ENCODE assay signal across 1 cellular context in the genomic region with DNA sequence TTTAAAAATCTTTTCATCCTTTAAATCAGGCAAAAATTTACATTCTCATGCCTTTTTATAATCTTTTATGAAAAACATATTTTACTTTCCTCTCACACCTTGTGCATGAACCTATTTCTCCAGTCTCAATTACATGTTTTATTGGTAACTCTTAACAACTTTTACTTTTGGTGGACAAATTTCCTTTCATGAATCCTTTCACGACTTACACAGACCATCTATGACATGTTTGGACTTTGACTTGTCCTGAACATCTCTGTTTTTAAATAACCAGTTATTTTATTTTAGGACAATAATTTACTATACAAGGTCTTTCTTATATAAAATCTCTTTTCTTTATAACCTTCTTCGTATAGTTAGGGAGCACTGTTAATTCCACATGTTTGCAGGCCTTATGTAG.
A peak's percentile ranks its signal among the peaks of the same experiment; 100 is the strongest.
TF ChIP-seq lines count a peak whose summit lies in the region.

No MANE protein-coding gene starts in this region.

TF ChIP-seq in HepG2, 621 proteins besides CTCF, POLR2A, EP300 and RAD21:
- TF ChIP-seq, protein P1, sequence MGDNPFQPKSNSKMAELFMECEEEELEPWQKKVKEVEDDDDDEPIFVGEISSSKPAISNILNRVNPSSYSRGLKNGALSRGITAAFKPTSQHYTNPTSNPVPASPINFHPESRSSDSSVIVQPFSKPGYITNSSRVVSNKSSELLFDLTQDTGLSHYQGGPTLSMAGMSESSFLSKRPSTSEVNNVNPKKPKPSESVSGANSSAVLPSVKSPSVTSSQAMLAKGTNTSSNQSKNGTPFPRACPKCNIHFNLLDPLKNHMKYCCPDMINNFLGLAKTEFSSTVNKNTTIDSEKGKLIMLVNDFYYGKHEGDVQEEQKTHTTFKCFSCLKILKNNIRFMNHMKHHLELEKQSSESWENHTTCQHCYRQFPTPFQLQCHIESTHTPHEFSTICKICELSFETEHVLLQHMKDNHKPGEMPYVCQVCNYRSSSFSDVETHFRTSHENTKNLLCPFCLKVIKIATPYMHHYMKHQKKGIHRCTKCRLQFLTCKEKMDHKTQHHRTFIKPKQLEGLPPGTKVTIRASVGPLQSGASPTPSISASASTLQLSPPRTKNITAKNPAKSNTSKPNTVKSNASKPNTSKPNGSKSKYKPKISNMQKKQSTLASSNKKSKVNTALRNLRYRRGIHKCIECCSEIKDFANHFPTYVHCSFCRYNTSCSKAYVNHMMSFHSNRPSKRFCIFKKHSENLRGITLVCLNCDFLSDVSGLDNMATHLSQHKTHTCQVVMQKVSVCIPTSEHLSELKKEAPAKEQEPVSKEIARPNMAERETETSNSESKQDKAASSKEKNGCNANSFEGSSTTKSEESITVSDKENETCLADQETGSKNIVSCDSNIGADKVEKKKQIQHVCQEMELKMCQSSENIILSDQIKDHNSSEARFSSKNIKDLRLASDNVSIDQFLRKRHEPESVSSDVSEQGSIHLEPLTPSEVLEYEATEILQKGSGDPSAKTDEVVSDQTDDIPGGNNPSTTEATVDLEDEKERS (CRISPR knock-in tag; IDR thresholded peaks at IDR 0.05): peak; percentile 82
- TF ChIP-seq TOPORS (CRISPR knock-in tag; IDR thresholded peaks at IDR 0.05) (peak; percentile 71; the same call in 1 of the 2 replicates), DRAP1 (CRISPR knock-in tag; IDR thresholded peaks at IDR 0.05) (no peak), ZNF782 (CRISPR knock-in tag; IDR thresholded peaks at IDR 0.05; ENCODE audit: borderline replicate concordance) (no peak), HDAC6 (IDR thresholded peaks at IDR 0.05; ENCODE audit: low read depth, low read length) (no peak), ZFP36 (IDR thresholded peaks at IDR 0.05; ENCODE audit: borderline replicate concordance, low read depth, low read length, partially characterized antibody) (peak; percentile 94), ZNF503 (CRISPR knock-in tag; IDR thresholded peaks at IDR 0.05) (no peak), ZNF724P (CRISPR knock-in tag; IDR thresholded peaks at IDR 0.05; ENCODE audit: borderline replicate concordance) (peak; percentile 96; the same call in 1 of the 2 replicates), NFKBIZ (CRISPR knock-in tag; IDR thresholded peaks at IDR 0.05) (no peak), CHD4 (IDR thresholded peaks at IDR 0.05; ENCODE audit: borderline replicate concordance, low read length) (peak; percentile 38; the same call in 1 of the 2 replicates)
- TF ChIP-seq, protein P2, sequence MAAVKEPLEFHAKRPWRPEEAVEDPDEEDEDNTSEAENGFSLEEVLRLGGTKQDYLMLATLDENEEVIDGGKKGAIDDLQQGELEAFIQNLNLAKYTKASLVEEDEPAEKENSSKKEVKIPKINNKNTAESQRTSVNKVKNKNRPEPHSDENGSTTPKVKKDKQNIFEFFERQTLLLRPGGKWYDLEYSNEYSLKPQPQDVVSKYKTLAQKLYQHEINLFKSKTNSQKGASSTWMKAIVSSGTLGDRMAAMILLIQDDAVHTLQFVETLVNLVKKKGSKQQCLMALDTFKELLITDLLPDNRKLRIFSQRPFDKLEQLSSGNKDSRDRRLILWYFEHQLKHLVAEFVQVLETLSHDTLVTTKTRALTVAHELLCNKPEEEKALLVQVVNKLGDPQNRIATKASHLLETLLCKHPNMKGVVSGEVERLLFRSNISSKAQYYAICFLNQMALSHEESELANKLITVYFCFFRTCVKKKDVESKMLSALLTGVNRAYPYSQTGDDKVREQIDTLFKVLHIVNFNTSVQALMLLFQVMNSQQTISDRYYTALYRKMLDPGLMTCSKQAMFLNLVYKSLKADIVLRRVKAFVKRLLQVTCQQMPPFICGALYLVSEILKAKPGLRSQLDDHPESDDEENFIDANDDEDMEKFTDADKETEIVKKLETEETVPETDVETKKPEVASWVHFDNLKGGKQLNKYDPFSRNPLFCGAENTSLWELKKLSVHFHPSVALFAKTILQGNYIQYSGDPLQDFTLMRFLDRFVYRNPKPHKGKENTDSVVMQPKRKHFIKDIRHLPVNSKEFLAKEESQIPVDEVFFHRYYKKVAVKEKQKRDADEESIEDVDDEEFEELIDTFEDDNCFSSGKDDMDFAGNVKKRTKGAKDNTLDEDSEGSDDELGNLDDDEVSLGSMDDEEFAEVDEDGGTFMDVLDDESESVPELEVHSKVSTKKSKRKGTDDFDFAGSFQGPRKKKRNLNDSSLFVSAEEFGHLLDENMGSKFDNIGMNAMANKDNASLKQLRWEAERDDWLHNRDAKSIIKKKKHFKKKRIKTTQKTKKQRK (IDR thresholded peaks at IDR 0.05; ENCODE audit: low read length): peak; percentile 53; the same call in 1 of the 2 replicates
